14 cellular contexts compared by ENCODE assay signal in the genomic region with DNA sequence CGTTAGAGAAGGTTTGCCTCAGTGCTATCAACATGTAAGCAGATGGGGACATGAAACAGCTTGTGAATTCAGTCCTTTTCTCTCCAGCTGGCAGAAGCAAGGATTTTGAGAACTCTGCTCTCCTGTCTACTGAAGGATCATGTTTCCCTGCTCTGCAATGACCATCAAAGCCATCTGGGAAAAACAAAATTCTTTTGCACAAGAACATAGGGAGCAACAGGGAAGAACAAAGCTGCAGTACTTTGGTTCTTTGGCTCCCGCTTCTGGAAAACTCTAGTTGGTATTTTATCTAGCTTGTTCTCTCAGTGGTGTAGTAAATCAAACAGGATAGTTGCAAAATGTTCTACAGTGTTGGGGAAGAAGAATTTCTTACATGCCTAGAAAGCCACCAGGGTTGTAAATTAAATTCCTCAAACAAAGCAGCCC.
DNase-seq lines count a peak whose midpoint lies in the region; ATAC-seq, FAIRE-seq and TF ChIP-seq lines count a peak whose summit lies in the region.
"Had no signal": no experiment of that assay in that cellular context is flagged by ENCODE, and none has a peak within 500 bp of the region (broad histone marks: within the 10 kb centered on the region; RNA-seq: fewer than 3 reads in every experiment).

No MANE protein-coding gene starts in this region.

- no peak overlapping the region for H3K4me3 ChIP-seq in SK-N-SH (ENCODE audit: low read depth in 2 of 2, low read length in 1 of 2)
- H3K4me3 ChIP-seq in H1 (ENCODE audit: extremely low read depth in 1 of 4, insufficient read depth in 2 of 4, low read depth in 3 of 4, low read length in 4 of 4): no peak overlapping the region
- no peak overlapping the region for H3K4me3 ChIP-seq in uterus
- no peak overlapping the region for H3K4me3 ChIP-seq in H7 (ENCODE audit: insufficient read depth, low read depth, low read length)
- H3K4me3 ChIP-seq: coronary artery had no signal

- H2BK120ac ChIP-seq in H1 (replicated peaks; ENCODE audit: low read depth, low read length): no peak overlapping the region

- H3K9me3 Mint-ChIP-seq in mesothelial cell of epicardium: no peaks in the 10 kb centered on the region
- H3K9me3 Mint-ChIP-seq: activated T-helper 1 cell treated with anti-CD3 and anti-CD28 coated beads, Interleukin-12 subunit alpha, Interleukin-12 subunit beta, Interleukin-2, Interleukin-4 antibody, amounts not matched to agents 30 ng/mL and 10 ng/mL and 1 ng/mL, durations not matched to agents 14 hours and 24 hours and 36 hours had no signal

- WGBS in SK-N-SH (ENCODE audit: low lambda C conversion rate): 70% methylated on average over 2 of the region's 2 CpGs
- 84% methylated on average over 2 of the region's 2 CpGs; no CpG with 5 or more reads in 1 of the 2 experiments for WGBS in H1 (ENCODE audit: extremely low coverage in 1 of 2, insufficient coverage in 1 of 2, insufficient read length in 1 of 2, insufficient replicate concordance in 2 of 2, low coverage in 1 of 2, low lambda C conversion rate in 2 of 2, missing lambda C conversion rate in 1 of 2), 2 experiments

- H2BK5ac ChIP-seq in H1 (ENCODE audit: low read depth, low read length): no peak overlapping the region

- TF ChIP-seq EP300 in SK-N-SH (IDR thresholded peaks at IDR 0.05; ENCODE audit: borderline replicate concordance in 1 of 2, low read depth in 1 of 2, low read length in 1 of 2) (no peak), H1 (IDR thresholded peaks at IDR 0.05; ENCODE audit: borderline replicate concordance in 1 of 2, low read depth in 2 of 2, low read length in 2 of 2) (no peak)

- POLR2A ChIA-PET in SK-N-SH (lab: Yijun Ruan, JAX): no interaction called here
- POLR2A ChIA-PET in H1 (lab: Charles Lee; ENCODE audit: partially characterized antibody): no interaction called here

- no peaks in the 10 kb centered on the region; a peak in 1 of 4 replicates for H3K4me1 ChIP-seq in SK-N-SH (ENCODE audit: control insufficient read depth in 1 of 2, insufficient read depth in 2 of 2, low read depth in 1 of 2, low read length in 1 of 2)
- H3K4me1 ChIP-seq in H1 (replicated peaks in 1 of 4; ENCODE audit: control insufficient read depth in 3 of 4, insufficient read depth in 4 of 4, low read length in 3 of 4): 0 out of 7 replicates have a peak, but pooled peaks cover 0 to 2% (median 0%) of the 10 kb centered on the region in 4 experiments
- H3K4me1 ChIP-seq in uterus: peaks cover 0 to 11% of the 10 kb centered on the region in 2 donors
- H3K4me1 ChIP-seq: parathyroid adenoma had no signal

- H4K20me1 ChIP-seq in SK-N-SH (ENCODE audit: insufficient read depth) (no peaks in the 10 kb centered on the region), H1 (replicated peaks in 1 of 2; ENCODE audit: control insufficient read depth in 1 of 2, insufficient read depth in 2 of 2, low read length in 2 of 2) (no peaks in the 10 kb centered on the region)

- peak overlapping the region; percentile 79 for H3K27ac Mint-ChIP-seq in mesothelial cell of epicardium
- H3K27ac Mint-ChIP-seq: activated T-helper 1 cell treated with anti-CD3 and anti-CD28 coated beads, Interleukin-12 subunit alpha, Interleukin-12 subunit beta, Interleukin-2, Interleukin-4 antibody, amounts not matched to agents 30 ng/mL and 10 ng/mL and 1 ng/mL, durations not matched to agents 14 hours and 24 hours and 36 hours had no signal

- H3K56ac ChIP-seq in H1 (replicated peaks; ENCODE audit: insufficient read length, low read depth, low read length): no peak overlapping the region

- H3K4ac ChIP-seq in H1 (replicated peaks; ENCODE audit: insufficient read length, low read depth, low read length): no peak overlapping the region

- H3K9me3 ChIP-seq in SK-N-SH (no peaks in the 10 kb centered on the region), H1 (ENCODE audit: insufficient read depth in 2 of 2, low read depth in 1 of 2, low read length in 1 of 2) (no peaks in the 10 kb centered on the region), uterus (no peaks in the 10 kb centered on the region)

- TF ChIP-seq RAD21 in SK-N-SH (IDR thresholded peaks at IDR 0.05; ENCODE audit: low read length): no peak
- TF ChIP-seq RAD21 in H1 (IDR thresholded peaks at IDR 0.05 in 1 of 2, conservative IDR thresholded peaks at IDR 0.05 in 1 of 2; ENCODE audit: low read depth in 2 of 2, low read length in 2 of 2): no peak

- H3K27me3 ChIP-seq in SK-N-SH (ENCODE audit: insufficient read depth) (no peaks in the 10 kb centered on the region), H1 (replicated peaks in 1 of 4; ENCODE audit: control insufficient read depth in 3 of 4, extremely low read depth in 1 of 4, insufficient read depth in 3 of 4, low read length in 3 of 4) (no peaks in the 10 kb centered on the region), uterus (no peaks in the 10 kb centered on the region), H7 (ENCODE audit: control insufficient read depth, insufficient read depth, low read length) (no peaks in the 10 kb centered on the region)

- no peaks in the 10 kb centered on the region for H3K9me2 ChIP-seq in SK-N-SH

- CTCF ChIA-PET in SK-N-SH (lab: Yijun Ruan, JAX) (no interaction called here), H1 (lab: Charles Lee; ENCODE audit: partially characterized antibody) (interaction anchor here (0.6 to 1.0 kb wide), 2 partner anchors 202 to 221 kb away, joined by 3 to 4 read pairs; no protein-coding TSS in a partner anchor)

- H3K79me1 ChIP-seq in H1 (ENCODE audit: low read depth, low read length): no peaks in the 10 kb centered on the region

- H3K4me1 Mint-ChIP-seq in mesothelial cell of epicardium: peaks cover 27% of the 10 kb centered on the region

- DNase-seq in SK-N-SH (no peak), H1 (ENCODE audit: low read depth in 1 of 2, low spot score in 2 of 2) (no peak), mesothelial cell of epicardium (ENCODE audit: low spot score in 2 of 2, unreplicated experiment in 2 of 2) (no peak), uterus (peak; percentile 42 to 77), H7 (no peak)
- no peak for DNase-seq in activated CD4-positive, alpha-beta T cell treated with anti-CD3 and anti-CD28 coated beads for 4 hours
- DNase-seq: NCI-H1092, PC-3 had no signal

- H3K27ac ChIP-seq in SK-N-SH (ENCODE audit: low read depth in 2 of 2, low read length in 1 of 2) (peak overlapping the region in 1 of 2 experiments; percentile 47; a peak in 2 of 4 replicates), H1 (ENCODE audit: low read depth, low read length) (no peak overlapping the region), uterus (peak overlapping the region; percentile 62 to 85)
- H3K27ac ChIP-seq: parathyroid adenoma had no signal

- no peak overlapping the region for H3K18ac ChIP-seq in H1 (ENCODE audit: extremely low read depth, low read length)

- H3K23ac ChIP-seq in H1 (ENCODE audit: insufficient read length): no peak overlapping the region

- H2AK5ac ChIP-seq in H1 (ENCODE audit: low read depth, low read length): no peak overlapping the region

- no peak overlapping the region for H3K4me2 ChIP-seq in SK-N-SH
- H3K4me2 ChIP-seq in H1 (ENCODE audit: insufficient read depth in 1 of 2, low read depth in 2 of 2, low read length in 2 of 2): no peak overlapping the region

- H3K36me3 ChIP-seq in SK-N-SH (replicated peaks in 1 of 2; ENCODE audit: control insufficient read depth in 1 of 2, insufficient read depth in 2 of 2, low read length in 1 of 2): no peaks in the 10 kb centered on the region
- no peaks in the 10 kb centered on the region for H3K36me3 ChIP-seq in H1 (ENCODE audit: control insufficient read depth in 2 of 4, insufficient read depth in 4 of 4, low read length in 3 of 4)
- no peaks in the 10 kb centered on the region for H3K36me3 ChIP-seq in uterus
- H3K36me3 ChIP-seq in H7 (replicated peaks; ENCODE audit: control insufficient read depth, insufficient read depth, low read length): no peaks in the 10 kb centered on the region

- no peaks in the 10 kb centered on the region for H3F3A ChIP-seq in SK-N-SH (replicated peaks; ENCODE audit: insufficient read depth)

- no peak overlapping the region for H4K91ac ChIP-seq in H1 (replicated peaks; ENCODE audit: insufficient read length, low read length)

- H2AFZ ChIP-seq in SK-N-SH (ENCODE audit: low read depth) (no peak overlapping the region), H1 (ENCODE audit: low read length) (no peak overlapping the region)
- H2AFZ ChIP-seq: parathyroid adenoma had no signal

- H3K36me3 Mint-ChIP-seq in mesothelial cell of epicardium: no peaks in the 10 kb centered on the region

- FAIRE-seq in H1 (lab: Jason Lieb, UNC): no peak
- FAIRE-seq: A204.1 had no signal

- H2BK12ac ChIP-seq in H1 (ENCODE audit: low read depth, low read length): no peak overlapping the region

- no peak overlapping the region for H2BK20ac ChIP-seq in H1 (ENCODE audit: low read length)

- TF ChIP-seq POLR2A in H1 (IDR thresholded peaks at IDR 0.05; ENCODE audit: control extremely low read depth in 1 of 2, low read depth in 2 of 2, low read length in 2 of 2): no peak
- TF ChIP-seq POLR2A in uterus (IDR thresholded peaks at IDR 0.05): no peak

- no peak overlapping the region for H2BK15ac ChIP-seq in H1 (ENCODE audit: low read length)

- H3K14ac ChIP-seq in H1 (ENCODE audit: insufficient read length): peak overlapping the region; percentile 33

- no peak overlapping the region for H3K4me3 Mint-ChIP-seq in mesothelial cell of epicardium
- H3K4me3 Mint-ChIP-seq: activated T-helper 1 cell treated with anti-CD3 and anti-CD28 coated beads, Interleukin-12 subunit alpha, Interleukin-12 subunit beta, Interleukin-2, Interleukin-4 antibody, amounts not matched to agents 30 ng/mL and 10 ng/mL and 1 ng/mL, durations not matched to agents 14 hours and 24 hours and 36 hours had no signal

- TF ChIP-seq CTCF in SK-N-SH (IDR thresholded peaks at IDR 0.05) (no peak), H1 (IDR thresholded peaks at IDR 0.05; ENCODE audit: control extremely low read depth in 1 of 3, insufficient read depth in 1 of 3, low read depth in 1 of 3, low read length in 3 of 3) (no peak), mesothelial cell of epicardium (IDR thresholded peaks at IDR 0.05; ENCODE audit: unreplicated experiment) (no peak), uterus (IDR thresholded peaks at IDR 0.05) (peak in 1 of 4 experiments; percentile 14)

- peak; percentile 51 for ATAC-seq in SK-N-SH treated with all-trans-retinoic acid at 6 μM for 48 hours
- no peak for ATAC-seq in GM18868 (IDR thresholded peaks at IDR 0.05; ENCODE audit: unreplicated experiment)
- ATAC-seq: PC-3 had no signal

- H4K5ac ChIP-seq in H1 (ENCODE audit: insufficient read length, low read depth, low read length): no peak overlapping the region

- no peaks in the 10 kb centered on the region for H3K27me3 Mint-ChIP-seq in mesothelial cell of epicardium (ENCODE audit: low read depth)

- no peak overlapping the region for H4K8ac ChIP-seq in H1 (ENCODE audit: extremely low read depth, insufficient read depth, low read length)

- H3K9ac ChIP-seq in SK-N-SH: no peak overlapping the region
- no peak overlapping the region for H3K9ac ChIP-seq in H1 (replicated peaks in 1 of 4; ENCODE audit: extremely low read depth in 1 of 4, low read depth in 3 of 4, low read length in 3 of 4)
- H3K9ac ChIP-seq: parathyroid adenoma had no signal

- H3K79me2 ChIP-seq in SK-N-SH (ENCODE audit: insufficient read depth) (no peaks in the 10 kb centered on the region), H1 (ENCODE audit: control insufficient read depth in 1 of 2, insufficient read depth in 2 of 2, low read length in 2 of 2) (no peaks in the 10 kb centered on the region)
- H3K79me2 ChIP-seq: parathyroid adenoma had no signal

- intact Hi-C loops in uterus (cut with DNase I; ENCODE audit: low total_unique reads): no loop called here

- H3K23me2 ChIP-seq in H1 (ENCODE audit: low read depth, low read length): no peaks in the 10 kb centered on the region

Comparison
In these comparisons a context has a peak if more than half of its experiments do, and no peak if none do; other contexts are left out.
1. DNase-seq: peak in uterus (2 of 2); none in SK-N-SH (single experiment), H1 (0 of 2), mesothelial cell of epicardium (0 of 2), H7 (single experiment) and activated CD4-positive, alpha-beta T cell treated with anti-CD3 and anti-CD28 coated beads for 4 hours (0 of 2).